33 cellular contexts compared by ENCODE assay signal in genomic region chr12:93839076-93839475, GRCh38.
DNase-seq lines count a peak whose midpoint lies in the region; ATAC-seq, FAIRE-seq and TF ChIP-seq lines count a peak whose summit lies in the region.
"Had no signal": no experiment of that assay in that cellular context is flagged by ENCODE, and none has a peak within 500 bp of the region (broad histone marks: within the 10 kb centered on the region; RNA-seq: fewer than 3 reads in every experiment).

No MANE protein-coding gene starts in this region.

- H3K4me3 ChIP-seq in kidney (ENCODE audit: low read length in 2 of 2), result no peak overlapping the region
- no peak overlapping the region for H3K4me3 ChIP-seq in pancreas
- H3K4me3 ChIP-seq: BLaER1, GM23248, SJCRH30, stomach, thyroid gland had no signal

- no peak overlapping the region for H3K9ac ChIP-seq in kidney (ENCODE audit: low read length in 2 of 2)
- H3K9ac ChIP-seq: BLaER1, GM23248 had no signal

- intact Hi-C loops in kidney (cut with DNase I), result no loop called here
- intact Hi-C loops in pancreas (cut with DNase I), result no loop called here

- TF ChIP-seq CTCF in foreskin keratinocyte (conservative IDR thresholded peaks at IDR 0.05), result peak; percentile 49
- no peak for TF ChIP-seq CTCF in kidney (IDR thresholded peaks at IDR 0.05; ENCODE audit: borderline replicate concordance, extremely low read depth, insufficient read depth)
- no peak for TF ChIP-seq CTCF in pancreas (IDR thresholded peaks at IDR 0.05)

- DNase-seq in ELR (ENCODE audit: low read depth) (peak; percentile 49), NCI-H146 (lab: John Stamatoyannopoulos, UW) (peak; percentile 61), SK-MEL-5 (ENCODE audit: low read depth, low spot score) (peak; percentile 62), foreskin keratinocyte (no peak), kidney (no peak), pancreas (no peak)
- DNase-seq: activated B cell treated with CpG ODN at 0.5 μM for 24 hours; activated CD4-positive, alpha-beta T cell treated with anti-CD3 and anti-CD28 coated beads, Interleukin-2, amount 50 U/mL, for 4 hours; activated CD8-positive, alpha-beta memory T cell treated with anti-CD3 and anti-CD28 coated beads, Interleukin-2, amount 10 ng/mL, durations not matched to agents 7 days and 5 days; activated gamma-delta T cell; activated T-cell treated with anti-CD3 and anti-CD28 coated beads, Interleukin-2, amount 50 U/mL, for 4 hours; caudate nucleus; cortex of kidney; foreskin fibroblast; GF-D8; GM23248; head of caudate nucleus; HFFc6; islet precursor cell; naive B cell; NCI-H1417; NCI-H82; stimulated activated CD4-positive, alpha-beta T cell treated with anti-CD3 and anti-CD28 coated beads, Interleukin-12 subunit alpha, Interleukin-12 subunit beta, amount 100 ng/mL, for 4 hours; stimulated activated CD4-positive, alpha-beta T cell treated with anti-CD3 and anti-CD28 coated beads, Interleukin-2, amount 100 ng/mL, for 48 hours; stomach; T-helper 1 cell; thyroid gland had no signal

- H3K4me1 ChIP-seq in foreskin keratinocyte, result no peaks in the 10 kb centered on the region
- no peaks in the 10 kb centered on the region for H3K4me1 ChIP-seq in kidney (ENCODE audit: control insufficient read depth in 1 of 2, insufficient read depth in 1 of 2, low read depth in 1 of 2, low read length in 2 of 2)
- H3K4me1 ChIP-seq in pancreas, result no peaks in the 10 kb centered on the region
- H3K4me1 ChIP-seq: SJCRH30, stomach, thyroid gland had no signal

- 67 to 68% methylated on average over 4 of the region's 4 CpGs for WGBS in pancreas, 2 donors

- ATAC-seq in foreskin keratinocyte (no peak), HG02588 (IDR thresholded peaks at IDR 0.05; ENCODE audit: unreplicated experiment) (no peak), pancreas (no peak)
- ATAC-seq: activated CD8-positive, alpha-beta memory T cell treated with anti-CD3 and anti-CD28 coated beads, Interleukin-2, amount 10 ng/mL, durations not matched to agents 7 days and 5 days; activated T-cell treated with anti-CD3 and anti-CD28 coated beads, Interleukin-2, amount 50 U/mL, for 4 hours; esophagus mucosa had no signal

- H3K27me3 ChIP-seq in foreskin keratinocyte (no peaks in the 10 kb centered on the region), pancreas (no peaks in the 10 kb centered on the region)
- H3K27me3 ChIP-seq: BLaER1, SJCRH30, stomach, thyroid gland had no signal

- H3K36me3 ChIP-seq in kidney (ENCODE audit: control insufficient read depth in 1 of 2, insufficient read depth in 2 of 2, low read length in 2 of 2) (no peaks in the 10 kb centered on the region), pancreas (no peaks in the 10 kb centered on the region)
- H3K36me3 ChIP-seq: BLaER1, SJCRH30, stomach, thyroid gland had no signal

- H3K9me3 ChIP-seq in kidney (ENCODE audit: control insufficient read depth in 1 of 2, low read length in 2 of 2) (no peaks in the 10 kb centered on the region), pancreas (no peaks in the 10 kb centered on the region)
- H3K9me3 ChIP-seq: BLaER1, SJCRH30, stomach, thyroid gland had no signal

- FAIRE-seq in kidney (lab: Jason Lieb, UNC), result no peak
- FAIRE-seq in pancreas (lab: Jason Lieb, UNC), result no peak
- FAIRE-seq: astrocyte, RCC 7860 had no signal

- in situ Hi-C loops in SK-MEL-5 (cut with HindIII; ENCODE audit: low pct_unique_long_range_greater_than_20kb, low sequenced_read_pairs), result no loop called here

- H3K27ac ChIP-seq in foreskin keratinocyte, result no peak overlapping the region
- H3K27ac ChIP-seq in kidney (ENCODE audit: low read depth in 2 of 2, low read length in 2 of 2), result no peak overlapping the region
- H3K27ac ChIP-seq in pancreas, result no peak overlapping the region
- H3K27ac ChIP-seq: BLaER1, GM23248, SJCRH30, stomach, thyroid gland had no signal

Comparison
In these comparisons a context has a peak if more than half of its experiments do, and no peak if none do; other contexts are left out.
1. DNase-seq: peak in ELR (single experiment), NCI-H146 (single experiment) and SK-MEL-5 (single experiment); none in foreskin keratinocyte (0 of 2), kidney (single experiment) and pancreas (0 of 6).